ENCODE assay signal across 8 cellular contexts in the genomic region with DNA sequence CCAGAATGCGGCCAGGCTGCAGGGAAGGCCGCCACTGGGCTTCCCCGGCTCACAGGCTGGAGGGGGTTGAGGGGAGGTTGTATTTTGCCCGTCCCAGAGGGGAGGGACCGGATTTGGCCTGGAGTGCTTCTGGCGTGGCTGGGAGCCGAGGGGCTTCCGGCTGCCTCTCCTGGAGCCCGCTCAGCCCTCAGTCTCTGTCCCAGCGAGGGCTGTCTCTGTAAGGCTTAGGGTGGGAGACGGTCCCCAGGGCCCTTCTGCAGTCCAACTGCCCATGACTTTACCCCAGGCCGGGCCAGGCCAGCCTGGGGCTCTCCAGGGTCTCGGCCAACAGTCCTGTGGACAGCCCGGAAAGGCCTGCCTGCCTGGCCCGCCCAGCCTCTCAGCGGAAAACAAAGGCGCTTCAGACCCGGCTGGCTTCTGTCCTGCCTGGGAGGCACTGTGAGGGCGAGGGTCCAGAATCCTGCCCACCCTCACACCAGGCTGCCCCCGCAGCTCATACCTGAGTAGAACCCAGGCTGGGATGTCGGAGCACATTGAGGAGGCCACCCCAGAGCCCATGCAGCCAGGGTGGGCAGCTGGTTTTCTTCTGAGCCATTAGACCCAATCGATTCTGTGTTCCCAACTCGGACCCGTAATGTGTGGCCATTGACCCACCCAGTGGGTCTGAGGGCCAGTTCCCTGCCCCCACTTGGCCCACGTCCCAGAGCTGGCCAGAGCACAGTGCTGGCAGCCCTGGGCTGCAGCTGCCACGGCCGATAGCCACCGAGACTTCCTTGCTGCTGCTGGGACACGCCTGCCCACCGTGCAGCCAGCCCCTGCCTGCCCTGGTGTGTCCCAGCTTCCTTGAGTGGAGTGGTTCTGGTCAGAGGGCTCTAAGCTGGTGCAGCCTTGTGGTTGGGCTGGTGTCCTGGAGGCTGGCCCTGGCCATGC. TPM values are rescaled to one million over a fixed set of nuclear protein-coding genes. Genes with fewer than 3 reads are reported as not detected.
DNase-seq lines count a peak whose midpoint lies in the region; ATAC-seq and TF ChIP-seq lines count a peak whose summit lies in the region.

No MANE protein-coding gene starts in this region.

- no peaks in the 10 kb centered on the region for H3K36me3 ChIP-seq in liver (ENCODE audit: control insufficient read depth in 4 of 4, insufficient read depth in 3 of 4, low read depth in 1 of 4, low read length in 3 of 4)
- H3K36me3 ChIP-seq in suprapubic skin: peaks cover 8% of the 10 kb centered on the region
- no peaks in the 10 kb centered on the region for H3K36me3 ChIP-seq in HAP-1 (replicated peaks)

- peaks cover 30 to 59% (median 42%) of the 10 kb centered on the region in 4 donors for H3K4me1 ChIP-seq in liver (ENCODE audit: control insufficient read depth in 4 of 4, insufficient read depth in 4 of 4, low read length in 3 of 4)
- peaks cover 68% of the 10 kb centered on the region for H3K4me1 ChIP-seq in suprapubic skin
- peaks cover 13% of the 10 kb centered on the region for H3K4me1 ChIP-seq in HAP-1

- in situ Hi-C loops in HAP-1 (cut with MboI; ENCODE audit: low sequenced_read_pairs): no loop called here

- peak; percentile 7 to 29 for TF ChIP-seq RAD21 in liver (IDR thresholded peaks at IDR 0.05)

- H3K9me3 Mint-ChIP-seq in activated CD4-positive, alpha-beta T cell treated with anti-CD3 and anti-CD28 coated beads for 36 hours (ENCODE audit: low read depth): no peaks in the 10 kb centered on the region
- no peaks in the 10 kb centered on the region for H3K9me3 Mint-ChIP-seq in central memory CD8-positive, alpha-beta T cell

- H3K9ac ChIP-seq in liver (ENCODE audit: low read depth in 1 of 2, low read length in 2 of 2): peak overlapping the region; percentile 60 to 64

- H3K4me3 ChIP-seq in liver (ENCODE audit: low read depth in 1 of 3, low read length in 3 of 3): peak overlapping the region in 2 of 3 donors; percentile 45 to 84
- peak overlapping the region; percentile 91 for H3K4me3 ChIP-seq in suprapubic skin
- no peak overlapping the region for H3K4me3 ChIP-seq in HAP-1

- peaks cover 5% of the 10 kb centered on the region for H3K27me3 Mint-ChIP-seq in activated CD4-positive, alpha-beta T cell treated with anti-CD3 and anti-CD28 coated beads for 36 hours
- no peaks in the 10 kb centered on the region for H3K27me3 Mint-ChIP-seq in central memory CD8-positive, alpha-beta T cell

- H3K4me3 Mint-ChIP-seq in activated CD4-positive, alpha-beta T cell treated with anti-CD3 and anti-CD28 coated beads for 36 hours: peak overlapping the region; percentile 36
- peak overlapping the region; percentile 38 for H3K4me3 Mint-ChIP-seq in central memory CD8-positive, alpha-beta T cell

- ATAC-seq in activated CD4-positive, alpha-beta T cell treated with anti-CD3 and anti-CD28 coated beads for 36 hours: no peak
- no peak for ATAC-seq in central memory CD8-positive, alpha-beta T cell (replicated peaks; ENCODE audit: extremely low read depth, poor library complexity, severe bottlenecking)
- no peak for ATAC-seq in GM21576 (IDR thresholded peaks at IDR 0.05; ENCODE audit: unreplicated experiment)

- no peaks in the 10 kb centered on the region for H3K36me3 Mint-ChIP-seq in activated CD4-positive, alpha-beta T cell treated with anti-CD3 and anti-CD28 coated beads for 36 hours (ENCODE audit: low read depth)
- peaks cover 23% of the 10 kb centered on the region for H3K36me3 Mint-ChIP-seq in central memory CD8-positive, alpha-beta T cell (ENCODE audit: insufficient read depth)

- CTCF ChIA-PET in activated CD4-positive, alpha-beta T cell treated with anti-CD3 and anti-CD28 coated beads for 36 hours (lab: Charles Lee): interaction anchor here (1.9 kb wide), 1 partner anchor 14 kb away, joined by 11 read pairs; no protein-coding TSS in a partner anchor

- no peak for TF ChIP-seq CTCF in liver (IDR thresholded peaks at IDR 0.05; ENCODE audit: low read depth, low read length, missing input control)
- no peak for TF ChIP-seq CTCF in suprapubic skin (IDR thresholded peaks at IDR 0.05)

- no peaks in the 10 kb centered on the region for H3K27me3 ChIP-seq in liver (ENCODE audit: control insufficient read depth in 4 of 4, insufficient read depth in 4 of 4, low read length in 3 of 4)
- H3K27me3 ChIP-seq in suprapubic skin: no peaks in the 10 kb centered on the region
- peaks cover 48% of the 10 kb centered on the region for H3K27me3 ChIP-seq in HAP-1 (ENCODE audit: low read depth)

- WGBS in liver: 13% methylated on average over 30 of the region's 30 CpGs
- 34% methylated on average over 14 of the region's 30 CpGs for WGBS in suprapubic skin

- no peak overlapping the region for H3K27ac Mint-ChIP-seq in activated CD4-positive, alpha-beta T cell treated with anti-CD3 and anti-CD28 coated beads for 36 hours
- H3K27ac Mint-ChIP-seq in central memory CD8-positive, alpha-beta T cell (ENCODE audit: low read depth): no peak overlapping the region

- H3K27ac ChIP-seq in liver (ENCODE audit: low read depth in 1 of 2, low read length in 2 of 2) (peak overlapping the region; percentile 88 to 94), suprapubic skin (peak overlapping the region; percentile 92)

- no peak for TF ChIP-seq POLR2A in suprapubic skin (IDR thresholded peaks at IDR 0.05)

- H3K4me1 Mint-ChIP-seq in activated CD4-positive, alpha-beta T cell treated with anti-CD3 and anti-CD28 coated beads for 36 hours: peaks cover 14% of the 10 kb centered on the region
- peaks cover 25% of the 10 kb centered on the region for H3K4me1 Mint-ChIP-seq in central memory CD8-positive, alpha-beta T cell

- no peak for DNase-seq in activated CD4-positive, alpha-beta T cell treated with anti-CD3 and anti-CD28 coated beads for 36 hours
- DNase-seq in activated CD4-positive, alpha-beta T cell treated with anti-CD3 and anti-CD28 coated beads for 4 hours: no peak
- no peak for DNase-seq in central memory CD8-positive, alpha-beta T cell (ENCODE audit: low spot score in 2 of 2)
- DNase-seq in suprapubic skin (ENCODE audit: low spot score in 2 of 2) (peak in 1 of 2 donors; percentile 79), HAP-1 (ENCODE audit: low spot score in 2 of 2) (no peak), D341Med (ENCODE audit: low spot score) (no peak)

- TF ChIP-seq EP300 in suprapubic skin (IDR thresholded peaks at IDR 0.05): no peak

- intact Hi-C loops in activated CD4-positive, alpha-beta T cell treated with anti-CD3 and anti-CD28 coated beads for 36 hours (cut with DNase I, micrococcal nuclease): no loop called here

- no peaks in the 10 kb centered on the region for H3K9me3 ChIP-seq in liver (ENCODE audit: control insufficient read depth in 4 of 4, low read length in 3 of 4)
- H3K9me3 ChIP-seq in suprapubic skin: no peaks in the 10 kb centered on the region
- no peaks in the 10 kb centered on the region for H3K9me3 ChIP-seq in HAP-1

- POLR2A ChIA-PET in activated CD4-positive, alpha-beta T cell treated with anti-CD3 and anti-CD28 coated beads for 36 hours (lab: Charles Lee): no interaction called here

TF ChIP-seq in liver, 16 proteins besides CTCF, POLR2A, EP300 and RAD21 (continues in another document):
- peak; percentile 44 to 70 for TF ChIP-seq HNF4A (conservative IDR thresholded peaks at IDR 0.05)
- peak in 1 of 2 donors; percentile 16 for TF ChIP-seq EGR1 (IDR thresholded peaks at IDR 0.05; ENCODE audit: low read depth in 2 of 2)
- no peak for TF ChIP-seq FOXA2 (IDR thresholded peaks at IDR 0.05)
- no peak for TF ChIP-seq HNF4G (IDR thresholded peaks at IDR 0.05)
- TF ChIP-seq REST (IDR thresholded peaks at IDR 0.05): peak; percentile 56

RNA-seq across cellular contexts. Expression of gene CRIP2, which starts 1.6 kb away (rescaled TPM):
- total RNA-seq in activated CD4-positive, alpha-beta T cell treated with anti-CD3 and anti-CD28 coated beads for 36 hours: 1 to 10 TPM; 1.1 to 1.2 TPM
- total RNA-seq in liver (10 to 100 TPM in 1 of 2 donors, 1 to 10 TPM in 1; 4.3 to 10.9 TPM), suprapubic skin (100 to 1,000 TPM in 2 of 4 donors, 10 to 100 TPM in 2; 70.7 to 140 (median 104) TPM)
- polyA plus RNA-seq in liver: 10 to 100 TPM; 30.6 to 40.0 TPM

RNA-seq across cellular contexts. Expression of gene CRIP1, which starts 10.5 kb away (rescaled TPM):
- 100 to 1,000 TPM; 182 to 186 TPM for total RNA-seq in activated CD4-positive, alpha-beta T cell treated with anti-CD3 and anti-CD28 coated beads for 36 hours
- total RNA-seq in liver (1 to 10 TPM; 1.4 to 1.8 TPM), suprapubic skin (100 to 1,000 TPM in 1 of 4 donors, 10 to 100 TPM in 3; 28.6 to 140 (median 76.2) TPM)
- 10 to 100 TPM in 1 of 2 donors, 1 to 10 TPM in 1; 6.0 to 11.4 TPM for polyA plus RNA-seq in liver

RNA-seq across cellular contexts. Expression of gene TEDC1, which starts 14.9 kb away (rescaled TPM):
- 10 to 100 TPM; 21.7 to 31.8 TPM for total RNA-seq in activated CD4-positive, alpha-beta T cell treated with anti-CD3 and anti-CD28 coated beads for 36 hours
- total RNA-seq in liver (1 to 10 TPM; 2.2 to 7.5 TPM), suprapubic skin (10 to 100 TPM; 11.4 to 41.0 (median 14.0) TPM)
- polyA plus RNA-seq in liver: 1 to 10 TPM in 1 of 2 donors, under 1 TPM in 1; 0.97 to 4.2 TPM

RNA-seq across cellular contexts. Expression of gene TMEM121, which starts 50.2 kb away (rescaled TPM):
- 1 to 10 TPM; 7.2 to 9.2 TPM for total RNA-seq in activated CD4-positive, alpha-beta T cell treated with anti-CD3 and anti-CD28 coated beads for 36 hours
- total RNA-seq in liver (under 1 TPM; 0.33 to 0.37 TPM), suprapubic skin (1 to 10 TPM; 1.7 to 4.2 (median 2.7) TPM)
- 1 to 10 TPM in 1 of 2 donors, not detected in 1; 1.5 TPM for polyA plus RNA-seq in liver

RNA-seq across cellular contexts. Expression of gene MTA1, which starts 56.6 kb away (rescaled TPM):
- total RNA-seq in activated CD4-positive, alpha-beta T cell treated with anti-CD3 and anti-CD28 coated beads for 36 hours: 100 to 1,000 TPM; 136 to 152 TPM
- total RNA-seq in liver (10 to 100 TPM; 27.9 to 28.1 TPM), suprapubic skin (100 to 1,000 TPM in 1 of 4 donors, 10 to 100 TPM in 3; 38.1 to 107 (median 59.5) TPM)
- 10 to 100 TPM in 1 of 2 donors, 1 to 10 TPM in 1; 3.7 to 14.0 TPM for polyA plus RNA-seq in liver

Comparison
In these comparisons a context has a peak if more than half of its experiments do, and no peak if none do; other contexts are left out.
1. RNA of gene CRIP2, which starts 1.6 kb away (total RNA-seq): 70.7 to 140 TPM in suprapubic skin; 4.3 to 10.9 TPM in liver and 1.1 to 1.2 TPM in activated CD4-positive, alpha-beta T cell treated with anti-CD3 and anti-CD28 coated beads for 36 hours; every median in the first group is over 4 times any median in the second.
2. RNA of gene CRIP1, which starts 10.5 kb away (total RNA-seq): 182 to 186 TPM in activated CD4-positive, alpha-beta T cell treated with anti-CD3 and anti-CD28 coated beads for 36 hours and 28.6 to 140 TPM in suprapubic skin; 1.4 to 1.8 TPM in liver; every median in the first group is over 10 times any median in the second.